23 cellular contexts compared by ENCODE assay signal in genomic region chr1:8777867-8778266, GRCh38.
"Had no signal": no experiment of that assay in that cellular context is flagged by ENCODE, and none has a peak within 500 bp of the region (broad histone marks: within the 10 kb centered on the region; RNA-seq: fewer than 3 reads in every experiment).

No MANE protein-coding gene starts in this region.

- H3K36me3 ChIP-seq: left ventricle myocardium inferior, ovary, prostate gland, right lobe of liver, stomach, thyroid gland, transverse colon, upper lobe of left lung, vagina had no signal

- DNase-seq: islet precursor cell; left ventricle myocardium inferior; midbrain; mucosa of descending colon; naive thymus-derived CD4-positive, alpha-beta T cell; ovary; right lobe of liver; stimulated activated CD4-positive, alpha-beta T cell treated with anti-CD3 and anti-CD28 coated beads, Interleukin-1b, Interleukin-23, amount 100 ng/mL, for 48 hours; stimulated activated CD4-positive, alpha-beta T cell treated with anti-CD3 and anti-CD28 coated beads, Interleukin-2, amount 100 ng/mL, for 48 hours; stimulated activated CD4-positive, alpha-beta T cell treated with anti-CD3 and anti-CD28 coated beads, Interleukin-4, amount 100 ng/mL, for 4 hours; stimulated activated CD8-positive, alpha-beta memory T cell treated with anti-CD3 and anti-CD28 coated beads, Interleukin-4, amount 100 ng/mL, for 48 hours; stimulated activated naive B cell treated with anti-CD40 and anti-IgM and Interleukin-4, amounts not matched to agents 10 μg/mL and 1 μg/mL and 100 μg/mL, for 72 hours; stimulated activated naive CD8-positive, alpha-beta T cell treated with anti-CD3 and anti-CD28 coated beads, Interleukin-15, Interleukin-2, amounts not matched to agents 100 U/mL and 50 U/mL, for 24 hours; stomach; testis; thyroid gland; transverse colon; upper lobe of left lung had no signal

- H3K4me3 Mint-ChIP-seq: memory B cell; naive thymus-derived CD4-positive, alpha-beta T cell; natural killer cell treated with Interleukin-12 subunit alpha and Interleukin-12 subunit beta and Interleukin-15 and Interleukin-18, amount 100 ng/mL, for 72 hours; stimulated activated naive B cell treated with anti-CD40 and anti-IgM and Interleukin-4, amounts not matched to agents 10 μg/mL and 1 μg/mL and 100 μg/mL, for 72 hours had no signal

- H3K9me3 ChIP-seq: mucosa of descending colon, ovary, prostate gland, right lobe of liver, stomach, testis, thyroid gland, transverse colon, upper lobe of left lung, vagina had no signal

- H3K36me3 Mint-ChIP-seq: natural killer cell treated with Interleukin-12 subunit alpha and Interleukin-12 subunit beta and Interleukin-15 and Interleukin-18, amount 100 ng/mL, for 72 hours had no signal

- H3K27me3 ChIP-seq: ovary, right lobe of liver, stomach, testis, thyroid gland, transverse colon, upper lobe of left lung, vagina had no signal

- H3K27ac Mint-ChIP-seq: memory B cell; naive thymus-derived CD4-positive, alpha-beta T cell; natural killer cell treated with Interleukin-12 subunit alpha and Interleukin-12 subunit beta and Interleukin-15 and Interleukin-18, amount 100 ng/mL, for 72 hours; stimulated activated naive B cell treated with anti-CD40 and anti-IgM and Interleukin-4, amounts not matched to agents 10 μg/mL and 1 μg/mL and 100 μg/mL, for 72 hours had no signal

- H3K27ac ChIP-seq: left ventricle myocardium inferior, ovary, prostate gland, right lobe of liver, stomach, testis, thyroid gland, transverse colon, upper lobe of left lung, vagina had no signal

- H3K9me3 Mint-ChIP-seq: memory B cell; natural killer cell treated with Interleukin-12 subunit alpha and Interleukin-12 subunit beta and Interleukin-15 and Interleukin-18, amount 100 ng/mL, for 72 hours; stimulated activated naive B cell treated with anti-CD40 and anti-IgM and Interleukin-4, amounts not matched to agents 10 μg/mL and 1 μg/mL and 100 μg/mL, for 72 hours had no signal

- H3K4me1 ChIP-seq: prostate gland, stomach, upper lobe of left lung, vagina had no signal

- H3K4me3 ChIP-seq: left ventricle myocardium inferior, mucosa of descending colon, ovary, prostate gland, right lobe of liver, smooth muscle cell, stomach, testis, thyroid gland, transverse colon, upper lobe of left lung, vagina had no signal

- ATAC-seq: mucosa of descending colon; naive thymus-derived CD4-positive, alpha-beta T cell; natural killer cell treated with Interleukin-12 subunit alpha and Interleukin-12 subunit beta and Interleukin-15 and Interleukin-18, amount 100 ng/mL, for 72 hours; right lobe of liver; stimulated activated naive CD8-positive, alpha-beta T cell treated with anti-CD3 and anti-CD28 coated beads, Interleukin-15, Interleukin-2, amounts not matched to agents 100 U/mL and 50 U/mL, for 24 hours had no signal
